24 cellular contexts compared by ENCODE assay signal in genomic region chr3:73210759-73211158, GRCh38.
"Had no signal": no experiment of that assay in that cellular context is flagged by ENCODE, and none has a peak within 500 bp of the region (broad histone marks: within the 10 kb centered on the region; RNA-seq: fewer than 3 reads in every experiment).

No MANE protein-coding gene starts in this region.

- H3K36me3 ChIP-seq: esophagus squamous epithelium, gastroesophageal sphincter had no signal

- H3K9me3 Mint-ChIP-seq: activated CD4-positive, alpha-beta memory T cell treated with anti-CD3 and anti-CD28 coated beads for 36 hours; activated T-cell treated with anti-CD3 and anti-CD28 coated beads, Interleukin-2, amount 50 U/mL, for 4 hours; activated T-helper 17 cell treated with anti-CD3 and anti-CD28 coated beads, Interleukin-2, amount 50 U/mL, for 72 hours had no signal

- H3K9me3 ChIP-seq: esophagus squamous epithelium, gastroesophageal sphincter had no signal

- H3K27me3 ChIP-seq: esophagus squamous epithelium, gastroesophageal sphincter had no signal

- H3K4me3 ChIP-seq: esophagus squamous epithelium, gastroesophageal sphincter had no signal

- H3K27ac Mint-ChIP-seq: activated CD4-positive, alpha-beta memory T cell treated with anti-CD3 and anti-CD28 coated beads for 36 hours; activated CD4-positive, alpha-beta T cell treated with anti-CD3 and anti-CD28 coated beads for 36 hours; activated CD4-positive, alpha-beta T cell treated with anti-CD3 and anti-CD28 coated beads, Interleukin-2, amount 10 ng/mL, durations not matched to agents 24 days and 14 days; activated CD8-positive, alpha-beta T cell treated with anti-CD3 and anti-CD28 coated beads, Interleukin-2, amount 10 ng/mL, durations not matched to agents 7 days and 5 days; activated naive CD8-positive, alpha-beta T cell; activated T-helper 17 cell treated with anti-CD3 and anti-CD28 coated beads, Interleukin-2, amount 50 U/mL, for 72 hours had no signal

- H3K27me3 Mint-ChIP-seq: activated CD4-positive, alpha-beta memory T cell treated with anti-CD3 and anti-CD28 coated beads for 36 hours; activated CD4-positive, alpha-beta T cell treated with anti-CD3 and anti-CD28 coated beads, Interleukin-2, amount 10 ng/mL, durations not matched to agents 24 days and 14 days had no signal

- H3K4me1 Mint-ChIP-seq: activated CD4-positive, alpha-beta T cell treated with anti-CD3 and anti-CD28 coated beads for 36 hours; activated CD4-positive, alpha-beta T cell treated with anti-CD3 and anti-CD28 coated beads, Interleukin-2, amount 10 ng/mL, durations not matched to agents 24 days and 14 days; activated T-helper 17 cell treated with anti-CD3 and anti-CD28 coated beads, Interleukin-2, amount 50 U/mL, for 72 hours had no signal

- H3K27ac ChIP-seq: epithelial cell of prostate, esophagus squamous epithelium, gastroesophageal sphincter had no signal

- ATAC-seq: activated CD4-positive, alpha-beta T cell treated with anti-CD3 and anti-CD28 coated beads for 36 hours; activated CD8-positive, alpha-beta T cell treated with anti-CD3 and anti-CD28 coated beads, Interleukin-2, amount 10 ng/mL, durations not matched to agents 7 days and 5 days; activated T-cell treated with anti-CD3 and anti-CD28 coated beads, Interleukin-2, amount 50 U/mL, for 4 hours; activated T-helper 17 cell treated with anti-CD3 and anti-CD28 coated beads, Interleukin-2, amount 50 U/mL, for 72 hours; gastroesophageal sphincter had no signal

- DNase-seq: activated CD4-positive, alpha-beta memory T cell treated with anti-CD3 and anti-CD28 coated beads for 36 hours; activated CD4-positive, alpha-beta T cell treated with anti-CD3 and anti-CD28 coated beads for 36 hours; activated CD4-positive, alpha-beta T cell treated with anti-CD3 and anti-CD28 coated beads, Interleukin-2, amount 10 ng/mL, durations not matched to agents 24 days and 14 days; activated CD4-positive, CD25-positive, alpha-beta regulatory T cell; activated CD4-positive, CD25-positive, alpha-beta regulatory T cell treated with anti-CD3 and anti-CD28 coated beads, Interleukin-2, amount 50 U/mL, for 72 hours; activated CD8-positive, alpha-beta memory T cell treated with anti-CD3 and anti-CD28 coated beads, Interleukin-2, amount 50 U/mL, for 48 hours; activated CD8-positive, alpha-beta T cell treated with anti-CD3 and anti-CD28 coated beads, Interleukin-2, amount 10 ng/mL, durations not matched to agents 7 days and 5 days; activated effector memory CD4-positive, alpha-beta T cell treated with Interleukin-2 at 50 U/mL for 16 hours; activated gamma-delta T cell treated with Interleukin-2 at 50 U/mL for 16 hours; activated naive CD4-positive, alpha-beta T cell treated with anti-CD3 and anti-CD28 coated beads, Interleukin-2, amount 50 U/mL, for 16 hours; activated naive CD4-positive, alpha-beta T cell treated with Interleukin-2 at 50 U/mL for 16 hours; activated T-cell treated with anti-CD3 and anti-CD28 coated beads, Interleukin-2, amount 50 U/mL, for 4 hours; amniotic stem cell; anterior cingulate cortex; caudate nucleus; effector CD8-positive, alpha-beta T cell; esophagus squamous epithelium; foreskin melanocyte; head of caudate nucleus; T-helper 2 cell had no signal

- H3K4me1 ChIP-seq: esophagus squamous epithelium, gastroesophageal sphincter had no signal

- H3K4me3 Mint-ChIP-seq: activated CD4-positive, alpha-beta memory T cell treated with anti-CD3 and anti-CD28 coated beads for 36 hours; activated CD4-positive, alpha-beta T cell treated with anti-CD3 and anti-CD28 coated beads for 36 hours; activated CD4-positive, alpha-beta T cell treated with anti-CD3 and anti-CD28 coated beads, Interleukin-2, amount 10 ng/mL, durations not matched to agents 24 days and 14 days; activated CD8-positive, alpha-beta T cell treated with anti-CD3 and anti-CD28 coated beads, Interleukin-2, amount 10 ng/mL, durations not matched to agents 7 days and 5 days; activated naive CD8-positive, alpha-beta T cell; activated T-cell treated with anti-CD3 and anti-CD28 coated beads, Interleukin-2, amount 50 U/mL, for 4 hours; activated T-helper 17 cell treated with anti-CD3 and anti-CD28 coated beads, Interleukin-2, amount 50 U/mL, for 72 hours had no signal

- H3K36me3 Mint-ChIP-seq: activated CD4-positive, alpha-beta memory T cell treated with anti-CD3 and anti-CD28 coated beads for 36 hours; activated naive CD8-positive, alpha-beta T cell had no signal
